ENCODE assay signal across 15 cellular contexts in the genomic region with DNA sequence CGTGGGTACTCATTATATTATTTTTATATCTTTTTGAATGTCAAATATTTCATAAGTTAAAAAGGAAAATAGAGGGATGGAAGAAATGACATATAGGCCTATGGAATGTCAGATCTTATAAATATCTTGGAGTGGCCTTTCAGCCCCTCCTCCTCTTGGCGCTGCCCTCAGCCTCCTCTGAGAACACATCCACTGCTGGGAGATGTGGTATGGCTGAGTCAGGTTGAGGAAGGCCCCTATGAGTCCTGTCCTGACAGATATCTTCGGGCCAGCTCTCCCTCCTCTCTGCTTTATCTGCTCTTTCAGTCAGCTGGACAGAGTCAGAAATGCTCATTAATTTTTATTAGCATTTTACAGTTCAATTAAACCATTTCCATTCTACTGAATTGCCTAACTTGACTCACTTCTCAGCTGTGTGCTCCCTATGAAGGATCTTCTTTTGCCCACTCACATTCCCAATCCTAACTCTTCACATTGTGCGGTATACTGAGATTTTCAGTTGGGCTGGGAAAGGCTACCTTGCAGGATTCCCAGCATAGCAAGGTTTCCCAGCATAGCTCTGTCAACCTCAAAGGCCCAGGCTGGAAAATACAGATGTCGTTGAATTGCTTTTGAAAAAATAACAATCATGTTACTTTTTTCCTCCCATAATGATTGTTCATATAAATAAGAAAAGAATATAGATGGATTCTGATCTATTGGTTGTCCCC.
DNase-seq lines count a peak whose midpoint lies in the region; FAIRE-seq and TF ChIP-seq lines count a peak whose summit lies in the region.
"Had no signal": no experiment of that assay in that cellular context is flagged by ENCODE, and none has a peak within 500 bp of the region (broad histone marks: within the 10 kb centered on the region; RNA-seq: fewer than 3 reads in every experiment).

No MANE protein-coding gene starts in this region.

- DNase-seq in MCF 10A (ENCODE audit: unreplicated experiment) (peak; percentile 19), breast epithelium (ENCODE audit: low spot score in 2 of 2) (no peak), astrocyte (ENCODE audit: low read depth) (peak; percentile 76), left ventricle myocardium inferior (no peak), uterus (no peak), NCI-H1092 treated with DMSO at 0.1 percent for 48 hours (lab: John Stamatoyannopoulos, UW) (no peak), HuH-7.5 (ENCODE audit: low spot score) (no peak)
- DNase-seq in activated T-helper 1 cell treated with anti-CD3 and anti-CD28 coated beads, Interleukin-12 subunit alpha, Interleukin-12 subunit beta, Interleukin-2, Interleukin-4 antibody, amounts not matched to agents 30 ng/mL and 10 ng/mL and 1 ng/mL, durations not matched to agents 14 hours and 24 hours and 36 hours (ENCODE audit: low spot score), result no peak
- DNase-seq: 8988T; activated CD8-positive, alpha-beta T cell treated with anti-CD3 and anti-CD28 coated beads for 36 hours; activated gamma-delta T cell treated with Interleukin-2 at 50 U/mL for 16 hours; esophagus squamous epithelium; natural killer cell; NCI-H2171 treated with DMSO at 0.1 percent for 48 hours had no signal

- peak; percentile 94 for FAIRE-seq in astrocyte (lab: Jason Lieb, UNC)
- FAIRE-seq: D721Med had no signal

- no peaks in the 10 kb centered on the region for H3K9me3 ChIP-seq in breast epithelium
- H3K9me3 ChIP-seq in astrocyte (ENCODE audit: insufficient read depth, low read depth, low read length), result no peaks in the 10 kb centered on the region
- no peaks in the 10 kb centered on the region for H3K9me3 ChIP-seq in left ventricle myocardium inferior (replicated peaks)
- H3K9me3 ChIP-seq in uterus, result no peaks in the 10 kb centered on the region
- H3K9me3 ChIP-seq: esophagus squamous epithelium had no signal

- H3K4me3 Mint-ChIP-seq in MCF 10A (ENCODE audit: unreplicated experiment), result no peak overlapping the region
- no peak overlapping the region for H3K4me3 Mint-ChIP-seq in astrocyte (ENCODE audit: unreplicated experiment)
- H3K4me3 Mint-ChIP-seq in activated T-helper 1 cell treated with anti-CD3 and anti-CD28 coated beads, Interleukin-12 subunit alpha, Interleukin-12 subunit beta, Interleukin-2, Interleukin-4 antibody, amounts not matched to agents 30 ng/mL and 10 ng/mL and 1 ng/mL, durations not matched to agents 14 hours and 24 hours and 36 hours, result no peak overlapping the region
- H3K4me3 Mint-ChIP-seq: activated CD8-positive, alpha-beta T cell treated with anti-CD3 and anti-CD28 coated beads for 36 hours; natural killer cell had no signal

- no peak for TF ChIP-seq POLR2A in breast epithelium (IDR thresholded peaks at IDR 0.05)
- no peak for TF ChIP-seq POLR2A in uterus (IDR thresholded peaks at IDR 0.05)

- POLR2A ChIA-PET in MCF 10A (lab: Yijun Ruan, JAX), result no interaction called here

- H3K79me2 ChIP-seq in astrocyte (ENCODE audit: insufficient read depth, low read length), result no peaks in the 10 kb centered on the region

- H3K27ac ChIP-seq in breast epithelium, result peak overlapping the region in 1 of 2 donors; percentile 25
- peak overlapping the region; percentile 91 for H3K27ac ChIP-seq in astrocyte (ENCODE audit: low read depth, low read length)
- H3K27ac ChIP-seq in left ventricle myocardium inferior (replicated peaks), result peak overlapping the region; percentile 55
- H3K27ac ChIP-seq in uterus, result peak overlapping the region; percentile 13

- TF ChIP-seq CTCF in MCF 10A (IDR thresholded peaks at IDR 0.05; ENCODE audit: unreplicated experiment), result no peak
- no peak for TF ChIP-seq CTCF in breast epithelium (IDR thresholded peaks at IDR 0.05)
- TF ChIP-seq CTCF in astrocyte (IDR thresholded peaks at IDR 0.05; ENCODE audit: insufficient read depth, low read depth, low read length), result no peak
- no peak for TF ChIP-seq CTCF in left ventricle myocardium inferior (IDR thresholded peaks at IDR 0.05; ENCODE audit: borderline replicate concordance)
- TF ChIP-seq CTCF in uterus (IDR thresholded peaks at IDR 0.05), result no peak

- no peaks in the 10 kb centered on the region for H3K36me3 Mint-ChIP-seq in MCF 10A (ENCODE audit: insufficient read depth, unreplicated experiment)
- H3K36me3 Mint-ChIP-seq in astrocyte (ENCODE audit: low read depth, unreplicated experiment), result peaks cover 8% of the 10 kb centered on the region
- H3K36me3 Mint-ChIP-seq in activated T-helper 1 cell treated with anti-CD3 and anti-CD28 coated beads, Interleukin-12 subunit alpha, Interleukin-12 subunit beta, Interleukin-2, Interleukin-4 antibody, amounts not matched to agents 30 ng/mL and 10 ng/mL and 1 ng/mL, durations not matched to agents 14 hours and 24 hours and 36 hours (ENCODE audit: low read depth), result peaks cover 20% of the 10 kb centered on the region
- H3K36me3 Mint-ChIP-seq: natural killer cell had no signal

- H3K4me1 ChIP-seq in breast epithelium (no peaks in the 10 kb centered on the region), astrocyte (ENCODE audit: insufficient read depth, low read length) (peaks cover 21% of the 10 kb centered on the region), left ventricle myocardium inferior (peaks cover 28% of the 10 kb centered on the region), uterus (no peaks in the 10 kb centered on the region)
- H3K4me1 ChIP-seq: esophagus squamous epithelium had no signal

- peak overlapping the region; percentile 63 for H3K4me2 ChIP-seq in astrocyte (ENCODE audit: low read length)

- no peaks in the 10 kb centered on the region for H4K20me1 ChIP-seq in astrocyte (ENCODE audit: insufficient read depth, low read length)

- H3K27ac Mint-ChIP-seq in MCF 10A (ENCODE audit: low read depth, unreplicated experiment) (peak overlapping the region; percentile 86), astrocyte (ENCODE audit: unreplicated experiment) (peak overlapping the region; percentile 89)
- no peak overlapping the region for H3K27ac Mint-ChIP-seq in activated T-helper 1 cell treated with anti-CD3 and anti-CD28 coated beads, Interleukin-12 subunit alpha, Interleukin-12 subunit beta, Interleukin-2, Interleukin-4 antibody, amounts not matched to agents 30 ng/mL and 10 ng/mL and 1 ng/mL, durations not matched to agents 14 hours and 24 hours and 36 hours
- H3K27ac Mint-ChIP-seq: activated CD8-positive, alpha-beta T cell treated with anti-CD3 and anti-CD28 coated beads for 36 hours had no signal

- BruUV-seq in MCF 10A (replicated peaks; lab: Mats Ljungman, UMichigan), result no TSS peak

- H3K4me3 ChIP-seq in breast epithelium (no peak overlapping the region), astrocyte (ENCODE audit: insufficient read depth, low read depth, low read length) (no peak overlapping the region), left ventricle myocardium inferior (no peak overlapping the region), uterus (no peak overlapping the region)
- H3K4me3 ChIP-seq: esophagus squamous epithelium had no signal

- peak overlapping the region; percentile 70 for H3K9ac ChIP-seq in astrocyte (ENCODE audit: low read length)

- H3K4me1 Mint-ChIP-seq in MCF 10A (ENCODE audit: insufficient read depth, unreplicated experiment) (peaks cover 7% of the 10 kb centered on the region), astrocyte (ENCODE audit: low read depth, unreplicated experiment) (peaks cover 24% of the 10 kb centered on the region)
- no peaks in the 10 kb centered on the region for H3K4me1 Mint-ChIP-seq in activated T-helper 1 cell treated with anti-CD3 and anti-CD28 coated beads, Interleukin-12 subunit alpha, Interleukin-12 subunit beta, Interleukin-2, Interleukin-4 antibody, amounts not matched to agents 30 ng/mL and 10 ng/mL and 1 ng/mL, durations not matched to agents 14 hours and 24 hours and 36 hours (ENCODE audit: low read depth)
- H3K4me1 Mint-ChIP-seq: natural killer cell had no signal

- intact Hi-C loops in MCF 10A (cut with micrococcal nuclease), result no loop called here
- intact Hi-C loops in breast epithelium (cut with DNase I; ENCODE audit: low total_unique reads), result no loop called here
- intact Hi-C loops in left ventricle myocardium inferior (cut with micrococcal nuclease), result no loop called here
- intact Hi-C loops in uterus (cut with DNase I; ENCODE audit: low total_unique reads), result no loop called here
- intact Hi-C loops in activated T-helper 1 cell treated with anti-CD3 and anti-CD28 coated beads, Interleukin-12 subunit alpha, Interleukin-12 subunit beta, Interleukin-2, Interleukin-4 antibody, amounts not matched to agents 30 ng/mL and 10 ng/mL and 1 ng/mL, durations not matched to agents 14 hours and 24 hours and 36 hours (cut with micrococcal nuclease), result no loop called here

- H3K36me3 ChIP-seq in breast epithelium (no peaks in the 10 kb centered on the region), astrocyte (ENCODE audit: insufficient read depth, low read length) (no peaks in the 10 kb centered on the region), left ventricle myocardium inferior (peaks cover 15% of the 10 kb centered on the region), uterus (no peaks in the 10 kb centered on the region)

- H3K27me3 Mint-ChIP-seq in MCF 10A (ENCODE audit: insufficient read depth, unreplicated experiment) (no peaks in the 10 kb centered on the region), astrocyte (ENCODE audit: low read depth, unreplicated experiment) (no peaks in the 10 kb centered on the region)
- no peaks in the 10 kb centered on the region for H3K27me3 Mint-ChIP-seq in activated T-helper 1 cell treated with anti-CD3 and anti-CD28 coated beads, Interleukin-12 subunit alpha, Interleukin-12 subunit beta, Interleukin-2, Interleukin-4 antibody, amounts not matched to agents 30 ng/mL and 10 ng/mL and 1 ng/mL, durations not matched to agents 14 hours and 24 hours and 36 hours (ENCODE audit: insufficient read depth)
- H3K27me3 Mint-ChIP-seq: activated CD8-positive, alpha-beta T cell treated with anti-CD3 and anti-CD28 coated beads for 36 hours had no signal

- H3K27me3 ChIP-seq in breast epithelium, result peaks cover 0 to 25% of the 10 kb centered on the region in 2 donors
- no peaks in the 10 kb centered on the region for H3K27me3 ChIP-seq in astrocyte (ENCODE audit: insufficient read depth, low read length)
- no peaks in the 10 kb centered on the region for H3K27me3 ChIP-seq in left ventricle myocardium inferior (ENCODE audit: low read depth)
- no peaks in the 10 kb centered on the region for H3K27me3 ChIP-seq in uterus

- H3K9me3 Mint-ChIP-seq in MCF 10A (ENCODE audit: unreplicated experiment) (no peaks in the 10 kb centered on the region), astrocyte (ENCODE audit: unreplicated experiment) (no peaks in the 10 kb centered on the region)
- H3K9me3 Mint-ChIP-seq in activated T-helper 1 cell treated with anti-CD3 and anti-CD28 coated beads, Interleukin-12 subunit alpha, Interleukin-12 subunit beta, Interleukin-2, Interleukin-4 antibody, amounts not matched to agents 30 ng/mL and 10 ng/mL and 1 ng/mL, durations not matched to agents 14 hours and 24 hours and 36 hours, result no peaks in the 10 kb centered on the region
- H3K9me3 Mint-ChIP-seq: activated CD8-positive, alpha-beta T cell treated with anti-CD3 and anti-CD28 coated beads for 36 hours; natural killer cell had no signal

- no peak overlapping the region for H2AFZ ChIP-seq in astrocyte (ENCODE audit: low read depth, low read length)

- CTCF ChIA-PET in MCF 10A (lab: Yijun Ruan, JAX), result interaction anchor here (0.6 to 0.7 kb wide), 2 partner anchors 30 to 37 kb away, joined by 3 read pairs; no protein-coding TSS in a partner anchor

Comparison
In these comparisons a context has a peak if more than half of its experiments do, and no peak if none do; other contexts are left out.
1. DNase-seq: peak in MCF 10A (single experiment) and astrocyte (single experiment); none in breast epithelium (0 of 2), left ventricle myocardium inferior (single experiment), uterus (0 of 2), NCI-H1092 treated with DMSO at 0.1 percent for 48 hours (single experiment), HuH-7.5 (single experiment) and activated T-helper 1 cell treated with anti-CD3 and anti-CD28 coated beads, Interleukin-12 subunit alpha, Interleukin-12 subunit beta, Interleukin-2, Interleukin-4 antibody, amounts not matched to agents 30 ng/mL and 10 ng/mL and 1 ng/mL, durations not matched to agents 14 hours and 24 hours and 36 hours (single experiment).